Comparison of ENCODE assay signal across 9 cellular contexts in genomic region chr14:33676135-33676566, GRCh38.
DNase-seq lines count a peak whose midpoint lies in the region; ATAC-seq and TF ChIP-seq lines count a peak whose summit lies in the region.
"Had no signal": no experiment of that assay in that cellular context is flagged by ENCODE, and none has a peak within 500 bp of the region (broad histone marks: within the 10 kb centered on the region; RNA-seq: fewer than 3 reads in every experiment).

No MANE protein-coding gene starts in this region.

- H3K4me3 Mint-ChIP-seq in activated T-helper 1 cell treated with anti-CD3 and anti-CD28 coated beads, Interleukin-12 subunit alpha, Interleukin-12 subunit beta, Interleukin-2, Interleukin-4 antibody, amounts not matched to agents 30 ng/mL and 10 ng/mL and 1 ng/mL, durations not matched to agents 14 hours and 24 hours and 36 hours, result no peak overlapping the region
- H3K4me3 Mint-ChIP-seq: activated naive CD8-positive, alpha-beta T cell treated with anti-CD3 and anti-CD28 coated beads, Interleukin-2, amount 10 ng/mL, durations not matched to agents 7 days and 5 days had no signal

- no peak overlapping the region for H3K27ac ChIP-seq in body of pancreas

- H3K4me1 Mint-ChIP-seq in activated T-helper 1 cell treated with anti-CD3 and anti-CD28 coated beads, Interleukin-12 subunit alpha, Interleukin-12 subunit beta, Interleukin-2, Interleukin-4 antibody, amounts not matched to agents 30 ng/mL and 10 ng/mL and 1 ng/mL, durations not matched to agents 14 hours and 24 hours and 36 hours (ENCODE audit: low read depth), result no peaks in the 10 kb centered on the region
- H3K4me1 Mint-ChIP-seq: activated naive CD8-positive, alpha-beta T cell treated with anti-CD3 and anti-CD28 coated beads, Interleukin-2, amount 10 ng/mL, durations not matched to agents 7 days and 5 days had no signal

- H3K36me3 Mint-ChIP-seq in activated T-helper 1 cell treated with anti-CD3 and anti-CD28 coated beads, Interleukin-12 subunit alpha, Interleukin-12 subunit beta, Interleukin-2, Interleukin-4 antibody, amounts not matched to agents 30 ng/mL and 10 ng/mL and 1 ng/mL, durations not matched to agents 14 hours and 24 hours and 36 hours (ENCODE audit: low read depth), result no peaks in the 10 kb centered on the region
- H3K36me3 Mint-ChIP-seq: activated naive CD8-positive, alpha-beta T cell treated with anti-CD3 and anti-CD28 coated beads, Interleukin-2, amount 10 ng/mL, durations not matched to agents 7 days and 5 days had no signal

- no peak for TF ChIP-seq CTCF in body of pancreas (IDR thresholded peaks at IDR 0.05)

- H3K27me3 Mint-ChIP-seq in activated T-helper 1 cell treated with anti-CD3 and anti-CD28 coated beads, Interleukin-12 subunit alpha, Interleukin-12 subunit beta, Interleukin-2, Interleukin-4 antibody, amounts not matched to agents 30 ng/mL and 10 ng/mL and 1 ng/mL, durations not matched to agents 14 hours and 24 hours and 36 hours (ENCODE audit: insufficient read depth), result no peaks in the 10 kb centered on the region
- H3K27me3 Mint-ChIP-seq: activated naive CD8-positive, alpha-beta T cell treated with anti-CD3 and anti-CD28 coated beads, Interleukin-2, amount 10 ng/mL, durations not matched to agents 7 days and 5 days had no signal

- no peak overlapping the region for H3K27ac Mint-ChIP-seq in activated T-helper 1 cell treated with anti-CD3 and anti-CD28 coated beads, Interleukin-12 subunit alpha, Interleukin-12 subunit beta, Interleukin-2, Interleukin-4 antibody, amounts not matched to agents 30 ng/mL and 10 ng/mL and 1 ng/mL, durations not matched to agents 14 hours and 24 hours and 36 hours
- H3K27ac Mint-ChIP-seq: activated naive CD8-positive, alpha-beta T cell treated with anti-CD3 and anti-CD28 coated beads, Interleukin-2, amount 10 ng/mL, durations not matched to agents 7 days and 5 days had no signal

- no peak for ATAC-seq in body of pancreas

- intact Hi-C loops in body of pancreas (cut with DNase I), result no loop called here
- intact Hi-C loops in activated T-helper 1 cell treated with anti-CD3 and anti-CD28 coated beads, Interleukin-12 subunit alpha, Interleukin-12 subunit beta, Interleukin-2, Interleukin-4 antibody, amounts not matched to agents 30 ng/mL and 10 ng/mL and 1 ng/mL, durations not matched to agents 14 hours and 24 hours and 36 hours (cut with micrococcal nuclease), result no loop called here

- H3K4me3 ChIP-seq in body of pancreas, result no peak overlapping the region

- peaks cover 5% of the 10 kb centered on the region for H3K9me3 Mint-ChIP-seq in activated T-helper 1 cell treated with anti-CD3 and anti-CD28 coated beads, Interleukin-12 subunit alpha, Interleukin-12 subunit beta, Interleukin-2, Interleukin-4 antibody, amounts not matched to agents 30 ng/mL and 10 ng/mL and 1 ng/mL, durations not matched to agents 14 hours and 24 hours and 36 hours
- H3K9me3 Mint-ChIP-seq: activated naive CD8-positive, alpha-beta T cell treated with anti-CD3 and anti-CD28 coated beads, Interleukin-2, amount 10 ng/mL, durations not matched to agents 7 days and 5 days had no signal

- H3K4me1 ChIP-seq in body of pancreas, result no peaks in the 10 kb centered on the region

- no peak for TF ChIP-seq POLR2A in body of pancreas (IDR thresholded peaks at IDR 0.05)

- 32 to 33% methylated on average over 7 of the region's 7 CpGs for WGBS in body of pancreas, 2 donors

- no peaks in the 10 kb centered on the region for H3K27me3 ChIP-seq in body of pancreas

- H3K9me3 ChIP-seq in body of pancreas, result no peaks in the 10 kb centered on the region

- peak; percentile 3 for DNase-seq in stimulated activated CD4-positive, alpha-beta T cell treated with anti-CD3 and anti-CD28 coated beads, Interleukin-15, amount 100 ng/mL, for 24 hours
- DNase-seq in stimulated activated CD4-positive, alpha-beta T cell treated with anti-CD3 and anti-CD28 coated beads, Interleukin-4, amount 100 ng/mL, for 24 hours, result no peak
- DNase-seq in NCI-H2081 (lab: John Stamatoyannopoulos, UW) (peak; percentile 45 to 66), body of pancreas (peak; percentile 12 to 20 (median 14)), kidney glomerular epithelial cell (lab: John Stamatoyannopoulos, UW) (peak; percentile 40), NCI-H446 treated with DMSO at 0.1 percent for 48 hours (lab: John Stamatoyannopoulos, UW) (no peak), DMS79 treated with DMSO at 0.1 percent for 48 hours (lab: John Stamatoyannopoulos, UW) (no peak)
- no peak for DNase-seq in activated T-helper 1 cell treated with anti-CD3 and anti-CD28 coated beads, Interleukin-12 subunit alpha, Interleukin-12 subunit beta, Interleukin-2, Interleukin-4 antibody, amounts not matched to agents 30 ng/mL and 10 ng/mL and 1 ng/mL, durations not matched to agents 14 hours and 24 hours and 36 hours (ENCODE audit: low spot score)
- DNase-seq: activated naive CD8-positive, alpha-beta T cell treated with anti-CD3 and anti-CD28 coated beads, Interleukin-2, amount 10 ng/mL, durations not matched to agents 7 days and 5 days had no signal

- no peaks in the 10 kb centered on the region for H3K36me3 ChIP-seq in body of pancreas (replicated peaks in 1 of 2; ENCODE audit: insufficient read depth in 1 of 2, low read depth in 2 of 2)

Comparison
In these comparisons a context has a peak if more than half of its experiments do, and no peak if none do; other contexts are left out.
1. DNase-seq: peak in stimulated activated CD4-positive, alpha-beta T cell treated with anti-CD3 and anti-CD28 coated beads, Interleukin-15, amount 100 ng/mL, for 24 hours (single experiment), NCI-H2081 (2 of 2), body of pancreas (4 of 4) and kidney glomerular epithelial cell (single experiment); none in stimulated activated CD4-positive, alpha-beta T cell treated with anti-CD3 and anti-CD28 coated beads, Interleukin-4, amount 100 ng/mL, for 24 hours (single experiment), activated T-helper 1 cell treated with anti-CD3 and anti-CD28 coated beads, Interleukin-12 subunit alpha, Interleukin-12 subunit beta, Interleukin-2, Interleukin-4 antibody, amounts not matched to agents 30 ng/mL and 10 ng/mL and 1 ng/mL, durations not matched to agents 14 hours and 24 hours and 36 hours (single experiment), NCI-H446 treated with DMSO at 0.1 percent for 48 hours (single experiment) and DMS79 treated with DMSO at 0.1 percent for 48 hours (single experiment).